In the genomic region with DNA sequence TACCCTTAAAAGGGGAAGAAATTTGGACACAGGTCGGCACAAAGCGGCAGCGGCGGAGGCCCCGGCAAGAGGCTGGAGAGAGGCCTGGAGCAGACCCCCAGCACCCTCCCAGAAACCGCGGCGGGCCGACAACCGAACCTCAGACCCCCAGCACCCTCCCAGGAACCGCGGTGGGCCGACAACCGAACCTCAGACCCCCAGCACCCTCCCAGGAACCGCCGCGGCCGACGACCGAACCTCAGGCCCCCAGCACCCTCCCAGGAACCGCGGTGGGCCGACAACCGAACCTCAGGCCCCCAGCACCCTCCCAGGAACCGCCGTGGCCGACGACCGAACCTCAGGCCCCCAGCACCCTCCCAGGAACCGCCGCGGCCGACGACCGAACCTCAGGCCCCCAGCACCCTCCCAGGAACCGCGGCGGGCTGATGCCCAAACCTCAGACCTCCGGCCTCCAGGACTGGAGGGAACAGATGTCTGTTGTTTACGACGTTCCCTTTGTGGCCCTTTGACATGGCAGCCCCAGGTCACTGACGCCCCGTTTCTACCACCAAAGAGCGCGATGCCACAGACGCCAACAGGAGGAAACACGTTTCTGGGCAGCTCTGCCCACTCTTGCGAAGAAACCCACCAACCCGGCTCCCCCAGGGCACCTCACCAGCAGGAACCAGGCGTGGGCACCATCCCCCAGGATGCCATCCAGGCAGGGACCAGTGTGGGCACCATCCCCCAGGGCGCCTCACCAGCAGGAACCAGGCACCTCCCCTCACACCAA, we compare ENCODE assay signal across 16 cellular contexts. TPM values are rescaled to one million over a fixed set of nuclear protein-coding genes. Genes with fewer than 3 reads are reported as not detected.
DNase-seq lines count a peak whose midpoint lies in the region; ATAC-seq and TF ChIP-seq lines count a peak whose summit lies in the region.
"Had no signal": no experiment of that assay in that cellular context is flagged by ENCODE, and none has a peak within 500 bp of the region (broad histone marks: within the 10 kb centered on the region; RNA-seq: fewer than 3 reads in every experiment).

No MANE protein-coding gene starts in this region.

- H3K27ac Mint-ChIP-seq in naive B cell = peak overlapping the region in 3 of 6 donors; percentile 78 to 98 (median 82)
- H3K27ac Mint-ChIP-seq: CD4-positive, CD25-positive, alpha-beta regulatory T cell had no signal

- H3K79me2 ChIP-seq in OCI-LY3 (ENCODE audit: low read length) = no peaks in the 10 kb centered on the region

- H3K27me3 ChIP-seq in BLaER1 treated with 17β-estradiol and CSF1 and Interleukin-3, amounts not matched to agents 10 nM and 100 nM = peaks cover 14 to 41% (median 35%) of the 10 kb centered on the region in 11 experiments
- H3K27me3 ChIP-seq in OCI-LY3 (ENCODE audit: low read depth, low read length) (no peaks in the 10 kb centered on the region), prostate gland (replicated peaks; ENCODE audit: insufficient read depth) (no peaks in the 10 kb centered on the region)
- H3K27me3 ChIP-seq: BE2C had no signal

- no peaks in the 10 kb centered on the region for H3K27me3 Mint-ChIP-seq in naive B cell

- peak overlapping the region; percentile 53 to 71 (median 64); a peak in 21 of 22 replicates for H3K9ac ChIP-seq in BLaER1 treated with 17β-estradiol and CSF1 and Interleukin-3, amounts not matched to agents 10 nM and 100 nM
- H3K9ac ChIP-seq in OCI-LY3 (ENCODE audit: low read length) = no peak overlapping the region

- peaks cover 0 to 19% (median 0%) of the 10 kb centered on the region in 11 experiments; a peak in 2 of 22 replicates for H4K20me1 ChIP-seq in BLaER1 treated with 17β-estradiol and CSF1 and Interleukin-3, amounts not matched to agents 10 nM and 100 nM
- no peaks in the 10 kb centered on the region for H4K20me1 ChIP-seq in OCI-LY3 (ENCODE audit: insufficient read depth, low read length)

- TF ChIP-seq POLR2A in prostate gland (IDR thresholded peaks at IDR 0.05) = no peak

- H3K4me3 Mint-ChIP-seq in naive B cell = peak overlapping the region in 6 of 8 donors; percentile 15 to 94 (median 92)

- DNase-seq in naive B cell (no peak), prostate gland (ENCODE audit: low spot score) (no peak), glomerular visceral epithelial cell (ENCODE audit: extremely low spot score) (no peak)
- DNase-seq in activated T-cell treated with anti-CD3 and anti-CD28 coated beads, Interleukin-2, amount 50 U/mL, for 1 hour = no peak
- DNase-seq: ACHN; BE2C; CD4-positive, CD25-positive, alpha-beta regulatory T cell; DMS53; GF-D8; HCEC 1CT; IMR-90 had no signal

- no peak overlapping the region for H2AFZ ChIP-seq in OCI-LY3 (ENCODE audit: low read depth, low read length)

- ATAC-seq in naive B cell (ENCODE audit: low read depth in 2 of 2) (no peak), HG03571 (IDR thresholded peaks at IDR 0.05; ENCODE audit: unreplicated experiment) (no peak)

- intact Hi-C loops in prostate gland (cut with DNase I) = no loop called here

- peaks cover 11 to 15% (median 13%) of the 10 kb centered on the region in 3 donors for H3K4me1 Mint-ChIP-seq in naive B cell

- no peaks in the 10 kb centered on the region for H3K9me3 Mint-ChIP-seq in naive B cell

- H3K4me3 ChIP-seq in BLaER1 treated with 17β-estradiol and CSF1 and Interleukin-3, amounts not matched to agents 10 nM and 100 nM = peak overlapping the region in 9 of 10 experiments; percentile 17 to 57 (median 36); a peak in 12 of 20 replicates
- H3K4me3 ChIP-seq in OCI-LY3 (ENCODE audit: low read length) = no peak overlapping the region
- no peak overlapping the region for H3K4me3 ChIP-seq in prostate gland

- WGBS in prostate gland = 94% methylated on average over 51 of the region's 51 CpGs

- peak overlapping the region; percentile 74 to 96 (median 87) for H3K4me2 ChIP-seq in BLaER1 treated with 17β-estradiol and CSF1 and Interleukin-3, amounts not matched to agents 10 nM and 100 nM
- 0 out of 2 replicates have a peak overlapping the region, but pooled peaks have one; percentile 67 for H3K4me2 ChIP-seq in OCI-LY3 (ENCODE audit: low read length)

- H3K27ac ChIP-seq in BLaER1 treated with 17β-estradiol and CSF1 and Interleukin-3, amounts not matched to agents 10 nM and 100 nM = peak overlapping the region; percentile 26 to 78 (median 69); a peak in 21 of 22 replicates
- H3K27ac ChIP-seq in OCI-LY3 (ENCODE audit: low read length) = no peak overlapping the region
- H3K27ac ChIP-seq in prostate gland = no peak overlapping the region

- H3K9me3 ChIP-seq in BLaER1 treated with 17β-estradiol and CSF1 and Interleukin-3, amounts not matched to agents 10 nM and 100 nM (replicated peaks in 1 of 11) = peaks cover 0 to 20% (median 12%) of the 10 kb centered on the region in 11 experiments; a peak in 16 of 22 replicates
- H3K9me3 ChIP-seq in OCI-LY3 (ENCODE audit: insufficient read depth, low read length) = no peaks in the 10 kb centered on the region
- H3K9me3 ChIP-seq in prostate gland = no peaks in the 10 kb centered on the region
- H3K9me3 ChIP-seq: BE2C had no signal

- H3K36me3 Mint-ChIP-seq in naive B cell = no peaks in the 10 kb centered on the region
- H3K36me3 Mint-ChIP-seq: CD4-positive, CD25-positive, alpha-beta regulatory T cell had no signal

- H3K36me3 ChIP-seq in BLaER1 treated with 17β-estradiol and CSF1 and Interleukin-3, amounts not matched to agents 10 nM and 100 nM = peaks cover 0 to 14% (median 0%) of the 10 kb centered on the region in 11 experiments; a peak in 1 of 22 replicates
- H3K36me3 ChIP-seq in OCI-LY3 (replicated peaks; ENCODE audit: low read depth, low read length) = no peaks in the 10 kb centered on the region
- no peaks in the 10 kb centered on the region for H3K36me3 ChIP-seq in prostate gland
- H3K36me3 ChIP-seq: BE2C had no signal

- peaks cover 25 to 43% (median 35%) of the 10 kb centered on the region in 10 experiments for H3K4me1 ChIP-seq in BLaER1 treated with 17β-estradiol and CSF1 and Interleukin-3, amounts not matched to agents 10 nM and 100 nM
- H3K4me1 ChIP-seq in OCI-LY3 (ENCODE audit: low read length) (peaks cover 11% of the 10 kb centered on the region), prostate gland (replicated peaks) (no peaks in the 10 kb centered on the region)
- H3K4me1 ChIP-seq: BE2C had no signal

- no peak for TF ChIP-seq CTCF in OCI-LY3 (IDR thresholded peaks at IDR 0.05; ENCODE audit: low read depth, low read length)
- no peak for TF ChIP-seq CTCF in prostate gland (IDR thresholded peaks at IDR 0.05)

RNA-seq across cellular contexts. Expression of a gene that starts 28.4 kb away (rescaled TPM):
- polyA plus RNA-seq in naive B cell (ENCODE audit: low read depth in 6 of 6) = under 1 TPM in 1 of 6 donors, not detected in 5; 0.15 TPM
- total RNA-seq in prostate gland = 10 to 100 TPM in 1 of 2 donors, 1 to 10 TPM in 1; 7.9 to 12.2 TPM

RNA-seq across cellular contexts. Expression of a gene that starts 58.6 kb away (rescaled TPM):
- polyA plus RNA-seq in naive B cell (ENCODE audit: low read depth in 6 of 6) = 1 to 10 TPM in 1 of 6 donors, not detected in 5; 1.1 TPM
- total RNA-seq in prostate gland = 1 to 10 TPM in 1 of 2 donors, not detected in 1; 1.6 TPM
- total RNA-seq: A172; CD4-positive, CD25-positive, alpha-beta regulatory T cell; H4; IMR-90 had no signal

Comparison
In these comparisons a context has a peak if more than half of its experiments do, and no peak if none do; other contexts are left out.
1. H3K27ac ChIP-seq: peak in BLaER1 treated with 17β-estradiol and CSF1 and Interleukin-3, amounts not matched to agents 10 nM and 100 nM (11 of 11); none in OCI-LY3 (single experiment) and prostate gland (0 of 2).
2. H3K4me3 ChIP-seq: peak in BLaER1 treated with 17β-estradiol and CSF1 and Interleukin-3, amounts not matched to agents 10 nM and 100 nM (9 of 10); none in OCI-LY3 (single experiment) and prostate gland (0 of 2).